Comparison of ENCODE assay signal across 27 cellular contexts in genomic region chr3:129831503-129831902, GRCh38.
"Had no signal": no experiment of that assay in that cellular context is flagged by ENCODE, and none has a peak within 500 bp of the region (broad histone marks: within the 10 kb centered on the region; RNA-seq: fewer than 3 reads in every experiment).

No MANE protein-coding gene starts in this region.

- H3K4me3 ChIP-seq: adrenal gland, body of pancreas, SK-N-MC had no signal

- H3K27ac ChIP-seq: adrenal gland, SK-N-MC, VCaP had no signal

- DNase-seq: activated CD4-positive, alpha-beta memory T cell treated with anti-CD3 and anti-CD28 coated beads for 36 hours; activated CD4-positive, alpha-beta T cell treated with anti-CD3 and anti-CD28 coated beads, Interleukin-2, amount 10 ng/mL, durations not matched to agents 7 days and 5 days; activated CD4-positive, CD25-positive, alpha-beta regulatory T cell; activated CD8-positive, alpha-beta memory T cell treated with anti-CD3 and anti-CD28 coated beads for 24 hours; activated gamma-delta T cell treated with Interleukin-2 at 50 U/mL for 16 hours; activated naive CD4-positive, alpha-beta T cell treated with anti-CD3 and anti-CD28 coated beads, Interleukin-2, amount 10 ng/mL, durations not matched to agents 7 days and 5 days; activated naive CD8-positive, alpha-beta T cell treated with anti-CD3 and anti-CD28 coated beads for 36 hours; activated T-cell treated with anti-CD3 and anti-CD28 coated beads, Interleukin-2, amount 50 U/mL, for 72 hours; adrenal gland; anterior cingulate cortex; body of pancreas; central memory CD4-positive, alpha-beta T cell; Kasumi-1; KBM-7; NCI-H1092 treated with DMSO at 0.1 percent for 48 hours; NCI-H1417 treated with DMSO at 0.1 percent for 48 hours; NCI-H1694; NCI-H2029; NCI-H446; NCI-H524; SIG-M5; T-cell; T-helper 2 cell had no signal

- ATAC-seq: activated T-cell treated with anti-CD3 and anti-CD28 coated beads, Interleukin-2, amount 50 U/mL, for 72 hours; body of pancreas; PC-3; T-cell had no signal

- FAIRE-seq: bronchial epithelial cell had no signal

- H3K36me3 ChIP-seq: adrenal gland had no signal

- H3K27me3 ChIP-seq: adrenal gland, body of pancreas had no signal

- H3K4me1 ChIP-seq: body of pancreas had no signal

- H3K9me3 ChIP-seq: adrenal gland, body of pancreas had no signal
